Comparison of ENCODE assay signal across 21 cellular contexts in genomic region chr11:14872032-14872431, GRCh38.
"Had no signal": no experiment of that assay in that cellular context is flagged by ENCODE, and none has a peak within 500 bp of the region (broad histone marks: within the 10 kb centered on the region; RNA-seq: fewer than 3 reads in every experiment).

No MANE protein-coding gene starts in this region.

- ATAC-seq: left lung; mucosa of descending colon; naive thymus-derived CD4-positive, alpha-beta T cell had no signal

- H3K4me1 ChIP-seq: esophagus squamous epithelium, left lung, parathyroid adenoma, tibial nerve, vagina had no signal

- H3K9me3 Mint-ChIP-seq: activated CD4-positive, alpha-beta T cell treated with anti-CD3 and anti-CD28 coated beads, Interleukin-2, amount 10 ng/mL, durations not matched to agents 7 days and 5 days; brain; naive thymus-derived CD4-positive, alpha-beta T cell had no signal

- H3K4me3 Mint-ChIP-seq: activated CD4-positive, alpha-beta T cell treated with anti-CD3 and anti-CD28 coated beads, Interleukin-2, amount 10 ng/mL, durations not matched to agents 7 days and 5 days; brain; naive thymus-derived CD4-positive, alpha-beta T cell had no signal

- H3K4me1 Mint-ChIP-seq: activated CD4-positive, alpha-beta T cell treated with anti-CD3 and anti-CD28 coated beads, Interleukin-2, amount 10 ng/mL, durations not matched to agents 7 days and 5 days had no signal

- H3K4me3 ChIP-seq: coronary artery, esophagus squamous epithelium, left lung, mucosa of descending colon, tibial nerve, vagina had no signal

- H3K27ac ChIP-seq: coronary artery, esophagus squamous epithelium, left lung, neutrophil, parathyroid adenoma, tibial nerve, vagina had no signal

- H3K9me3 ChIP-seq: esophagus squamous epithelium, left lung, mucosa of descending colon, neutrophil, tibial nerve, vagina had no signal

- H3K27ac Mint-ChIP-seq: activated CD4-positive, alpha-beta T cell treated with anti-CD3 and anti-CD28 coated beads, Interleukin-2, amount 10 ng/mL, durations not matched to agents 7 days and 5 days had no signal

- H3K27me3 ChIP-seq: esophagus squamous epithelium, left lung, neutrophil, tibial nerve, vagina had no signal

- H3K27me3 Mint-ChIP-seq: activated CD4-positive, alpha-beta T cell treated with anti-CD3 and anti-CD28 coated beads, Interleukin-2, amount 10 ng/mL, durations not matched to agents 7 days and 5 days; brain; naive thymus-derived CD4-positive, alpha-beta T cell had no signal

- DNase-seq: activated CD4-positive, alpha-beta T cell treated with anti-CD3 and anti-CD28 coated beads, Interleukin-2, amount 10 ng/mL, durations not matched to agents 7 days and 5 days; amygdala; central memory CD4-positive, alpha-beta T cell; effector CD4-positive, alpha-beta T cell; esophagus squamous epithelium; glutamatergic neuron; hypothalamus; kidney; left lung; mucosa of descending colon; naive thymus-derived CD4-positive, alpha-beta T cell; retina; stimulated activated CD4-positive, alpha-beta T cell treated with anti-CD3 and anti-CD28 coated beads, Interleukin-12 subunit alpha, Interleukin-12 subunit beta, amount 100 ng/mL, for 4 hours; stimulated activated CD4-positive, alpha-beta T cell treated with anti-CD3 and anti-CD28 coated beads, Interleukin-2, amount 100 ng/mL, for 24 hours; T-helper 2 cell had no signal
